Comparison of ENCODE assay signal across 8 cellular contexts in genomic region chr7:1665721-1666250, GRCh38.
A peak's percentile ranks its signal among the peaks of the same experiment; 100 is the strongest.
DNase-seq lines count a peak whose midpoint lies in the region; ATAC-seq and TF ChIP-seq lines count a peak whose summit lies in the region.

No MANE protein-coding gene starts in this region.

- ATAC-seq in HG02981 (IDR thresholded peaks at IDR 0.05; ENCODE audit: unreplicated experiment) (no peak), GM19463 (IDR thresholded peaks at IDR 0.05; ENCODE audit: unreplicated experiment) (no peak)

- TF ChIP-seq CTCF in GM20000 (IDR thresholded peaks at IDR 0.05; ENCODE audit: extremely low read depth, missing control alignments) = no peak
- TF ChIP-seq CTCF in astrocyte of the cerebellum (IDR thresholded peaks at IDR 0.05; ENCODE audit: low read depth, low read length, missing control alignments) = no peak

- DNase-seq in 8988T = peak; percentile 86
- DNase-seq in GM20000 (ENCODE audit: low spot score) = peak; percentile 68
- DNase-seq in astrocyte of the cerebellum (ENCODE audit: low read depth) = no peak
- DNase-seq in left kidney (ENCODE audit: low read depth, low spot score) = peak; percentile 77
- DNase-seq in erythroblast (lab: John Stamatoyannopoulos, UW) = no peak
- DNase-seq in stimulated activated CD4-positive, alpha-beta T cell treated with anti-CD3 and anti-CD28 coated beads, Interleukin-2, amount 100 ng/mL, for 48 hours = no peak

- TF ChIP-seq POLR2A in erythroblast (IDR thresholded peaks at IDR 0.05; ENCODE audit: low read length) = no peak

- in situ Hi-C loops in astrocyte of the cerebellum (cut with HindIII; ENCODE audit: low sequenced_read_pairs) = no loop called here

- H3K4me3 ChIP-seq in astrocyte of the cerebellum (ENCODE audit: low read depth, low read length) = peak overlapping the region; percentile 22

Comparison
In these comparisons a context has a peak if more than half of its experiments do, and no peak if none do; other contexts are left out.
1. DNase-seq: peak in 8988T (single experiment), GM20000 (single experiment) and left kidney (single experiment); none in astrocyte of the cerebellum (single experiment), erythroblast (0 of 2) and stimulated activated CD4-positive, alpha-beta T cell treated with anti-CD3 and anti-CD28 coated beads, Interleukin-2, amount 100 ng/mL, for 48 hours (0 of 2).